Comparison of ENCODE assay signal across 10 cellular contexts in genomic region chr1:234515411-234515810, GRCh38. TPM values are rescaled to one million over a fixed set of nuclear protein-coding genes. Genes with fewer than 3 reads are reported as not detected.
DNase-seq lines count a peak whose midpoint lies in the region; ATAC-seq and TF ChIP-seq lines count a peak whose summit lies in the region.
"Had no signal": no experiment of that assay in that cellular context is flagged by ENCODE, and none has a peak within 500 bp of the region (broad histone marks: within the 10 kb centered on the region; RNA-seq: fewer than 3 reads in every experiment).

No MANE protein-coding gene starts in this region.

- BruUV-seq in MCF 10A (replicated peaks; lab: Mats Ljungman, UMichigan) (no TSS peak), Calu3 (replicated peaks; lab: Mats Ljungman, UMichigan) (no TSS peak)

- H3K27ac ChIP-seq in heart right ventricle (peak overlapping the region in 9 of 10 donors; percentile 2 to 70 (median 31)), left lung (no peak overlapping the region), uterus (peak overlapping the region; percentile 26 to 79)

- peaks cover 5 to 65% (median 30%) of the 10 kb centered on the region in 9 donors for H3K4me1 ChIP-seq in heart right ventricle
- H3K4me1 ChIP-seq in left lung: peaks cover 5 to 60% of the 10 kb centered on the region in 2 donors
- H3K4me1 ChIP-seq in uterus: peaks cover 0 to 5% of the 10 kb centered on the region in 2 donors

- TF ChIP-seq CTCF in heart right ventricle (IDR thresholded peaks at IDR 0.05) (no peak), MCF 10A (IDR thresholded peaks at IDR 0.05; ENCODE audit: unreplicated experiment) (no peak), left lung (IDR thresholded peaks at IDR 0.05) (no peak), uterus (IDR thresholded peaks at IDR 0.05) (no peak), Calu3 (IDR thresholded peaks at IDR 0.05; ENCODE audit: unreplicated experiment) (no peak)

- WGBS in heart right ventricle, 2 donors: 79 to 81% methylated on average over 2 of the region's 2 CpGs

- CTCF ChIA-PET in MCF 10A (lab: Yijun Ruan, JAX) (interaction anchor here (0.5 to 2.8 kb wide), 4 partner anchors 13 to 1777 kb away, joined by 3 to 14 read pairs (median 6); no protein-coding TSS in a partner anchor), Calu3 (lab: Charles Lee) (interaction anchor here (1.5 kb wide), 1 partner anchor 29 kb away, joined by 4 read pairs; no protein-coding TSS in a partner anchor)

- H3K9me3 Mint-ChIP-seq in MCF 10A (ENCODE audit: unreplicated experiment): no peaks in the 10 kb centered on the region
- no peaks in the 10 kb centered on the region for H3K9me3 Mint-ChIP-seq in Calu3 (ENCODE audit: low read depth, unreplicated experiment)

- H3K4me1 Mint-ChIP-seq in MCF 10A (ENCODE audit: insufficient read depth, unreplicated experiment): peaks cover 28% of the 10 kb centered on the region
- H3K4me1 Mint-ChIP-seq in Calu3 (ENCODE audit: low read depth, unreplicated experiment): peaks cover 23% of the 10 kb centered on the region

- no peaks in the 10 kb centered on the region for H3K27me3 Mint-ChIP-seq in MCF 10A (ENCODE audit: insufficient read depth, unreplicated experiment)
- no peaks in the 10 kb centered on the region for H3K27me3 Mint-ChIP-seq in Calu3 (ENCODE audit: unreplicated experiment)
- H3K27me3 Mint-ChIP-seq: activated naive CD8-positive, alpha-beta T cell had no signal

- H3K36me3 ChIP-seq in heart right ventricle (no peaks in the 10 kb centered on the region), left lung (no peaks in the 10 kb centered on the region), uterus (no peaks in the 10 kb centered on the region)

- H3K4me3 ChIP-seq in heart right ventricle (no peak overlapping the region), left lung (no peak overlapping the region), uterus (no peak overlapping the region)

- no peaks in the 10 kb centered on the region for H3K9me3 ChIP-seq in heart right ventricle
- H3K9me3 ChIP-seq in left lung: no peaks in the 10 kb centered on the region
- H3K9me3 ChIP-seq in uterus: no peaks in the 10 kb centered on the region

- H3K27ac Mint-ChIP-seq in MCF 10A (ENCODE audit: low read depth, unreplicated experiment) (peak overlapping the region; percentile 80), Calu3 (ENCODE audit: unreplicated experiment) (no peak overlapping the region)
- H3K27ac Mint-ChIP-seq: activated naive CD8-positive, alpha-beta T cell had no signal

- ATAC-seq in heart right ventricle (no peak), Right ventricle myocardium inferior (no peak), left lung (peak; percentile 37), GM21619 (IDR thresholded peaks at IDR 0.05; ENCODE audit: unreplicated experiment) (no peak)

- TF ChIP-seq POLR2A in uterus (IDR thresholded peaks at IDR 0.05): no peak

- H3K36me3 Mint-ChIP-seq in MCF 10A (ENCODE audit: insufficient read depth, unreplicated experiment): no peaks in the 10 kb centered on the region
- no peaks in the 10 kb centered on the region for H3K36me3 Mint-ChIP-seq in Calu3 (ENCODE audit: insufficient read depth, unreplicated experiment)
- H3K36me3 Mint-ChIP-seq: activated naive CD8-positive, alpha-beta T cell had no signal

- intact Hi-C loops in heart right ventricle (cut with DNase I) (no loop called here), Right ventricle myocardium inferior (cut with DNase I) (no loop called here), MCF 10A (cut with micrococcal nuclease) (loop anchor here (1.0 kb wide), 1 partner anchor 29 kb away; no protein-coding TSS in a partner anchor), left lung (cut with DNase I) (no loop called here), uterus (cut with DNase I; ENCODE audit: low total_unique reads) (no loop called here), Calu3 (cut with micrococcal nuclease; ENCODE audit: unreplicated experiment) (no loop called here)

- POLR2A ChIA-PET in MCF 10A (lab: Yijun Ruan, JAX): interaction anchor here (0.8 to 7.5 kb wide), 16 partner anchors 10 to 558 kb away, joined by 3 to 74 read pairs (median 5); partner anchors contain the start of gene IRF2BP2

- H3K27me3 ChIP-seq in heart right ventricle (no peaks in the 10 kb centered on the region), left lung (no peaks in the 10 kb centered on the region), uterus (no peaks in the 10 kb centered on the region)

- no peak for DNase-seq in heart right ventricle
- no peak for DNase-seq in Right ventricle myocardium inferior (ENCODE audit: missing footprints)
- peak; percentile 61 for DNase-seq in MCF 10A (ENCODE audit: unreplicated experiment)
- DNase-seq in left lung: no peak
- DNase-seq in uterus: no peak
- no peak for DNase-seq in Calu3
- DNase-seq in NCI-H146 treated with DMSO at 0.1 percent for 48 hours (lab: John Stamatoyannopoulos, UW; ENCODE audit: unreplicated experiment): no peak
- DNase-seq: T-helper 9 cell had no signal

- H3K4me3 Mint-ChIP-seq in MCF 10A (ENCODE audit: unreplicated experiment): no peak overlapping the region
- H3K4me3 Mint-ChIP-seq in Calu3 (ENCODE audit: low read depth, unreplicated experiment): no peak overlapping the region
- H3K4me3 Mint-ChIP-seq: activated naive CD8-positive, alpha-beta T cell had no signal

RNA-seq across cellular contexts. Expression of gene TARBP1, which starts 36.4 kb away (rescaled TPM):
- total RNA-seq in heart right ventricle: 10 to 100 TPM in 3 of 10 donors, 1 to 10 TPM in 7; 6.9 to 11.7 (median 9.0) TPM
- polyA plus RNA-seq in heart right ventricle: 10 to 100 TPM in 1 of 2 donors, 1 to 10 TPM in 1; 4.6 to 49.9 TPM
- 10.1 TPM for total RNA-seq in Right ventricle myocardium inferior
- total RNA-seq in MCF 10A (2022): 45.5 and 52.5 TPM in 2 replicates
- total RNA-seq in left lung: 10 to 100 TPM; 20.9 to 23.8 TPM
- 10 to 100 TPM in 3 of 4 donors, under 1 TPM in 1; 0.88 to 79.8 (median 21.2) TPM for total RNA-seq in uterus
- 38.1 and 39.6 TPM in 2 replicates for total RNA-seq in Calu3 (2022)

Comparison
In these comparisons a context has a peak if more than half of its experiments do, and no peak if none do; other contexts are left out.
1. H3K27ac ChIP-seq: peak in heart right ventricle (9 of 10) and uterus (2 of 2); none in left lung (0 of 2).